In genomic region chr9:127968046-127968445, GRCh38 we compare ENCODE assay signal across 8 cellular contexts. TPM values are rescaled to one million over a fixed set of nuclear protein-coding genes. Genes with fewer than 3 reads are reported as not detected.
DNase-seq lines count a peak whose midpoint lies in the region; ATAC-seq and TF ChIP-seq lines count a peak whose summit lies in the region.

No MANE protein-coding gene starts in this region.

- peak overlapping the region; percentile 95 for H3K27ac Mint-ChIP-seq in activated naive CD8-positive, alpha-beta T cell treated with anti-CD3 and anti-CD28 coated beads for 36 hours

- ATAC-seq in left ventricle myocardium superior (no peak), Right ventricle myocardium inferior (no peak), lung (ENCODE audit: insufficient read depth, low FRiP score) (no peak), HG02981 (IDR thresholded peaks at IDR 0.05; ENCODE audit: unreplicated experiment) (no peak), HG02840 (IDR thresholded peaks at IDR 0.05; ENCODE audit: low FRiP score, unreplicated experiment) (no peak), GM21526 (IDR thresholded peaks at IDR 0.05; ENCODE audit: low FRiP score, unreplicated experiment) (no peak)

- no peaks in the 10 kb centered on the region for H3K27me3 ChIP-seq in lung (ENCODE audit: control insufficient read depth, insufficient read depth)

- no peaks in the 10 kb centered on the region for H3K36me3 ChIP-seq in lung (ENCODE audit: control insufficient read depth in 2 of 2, insufficient read depth in 2 of 2, low read length in 2 of 2)
- no peaks in the 10 kb centered on the region for H3K36me3 ChIP-seq in urinary bladder (ENCODE audit: insufficient read depth)

- H3K27ac ChIP-seq in lung (ENCODE audit: low read depth in 1 of 2, low read length in 1 of 2) = peak overlapping the region; percentile 37 to 55
- H3K27ac ChIP-seq in urinary bladder (ENCODE audit: low read depth) = peak overlapping the region; percentile 81

- TF ChIP-seq CTCF in lung (IDR thresholded peaks at IDR 0.05; ENCODE audit: control extremely low read depth, extremely low read depth) = no peak

- H3K4me3 Mint-ChIP-seq in activated naive CD8-positive, alpha-beta T cell treated with anti-CD3 and anti-CD28 coated beads for 36 hours = peak overlapping the region; percentile 73

- H3K4me1 Mint-ChIP-seq in activated naive CD8-positive, alpha-beta T cell treated with anti-CD3 and anti-CD28 coated beads for 36 hours = peaks cover 98% of the 10 kb centered on the region

- H3K9me3 Mint-ChIP-seq in activated naive CD8-positive, alpha-beta T cell treated with anti-CD3 and anti-CD28 coated beads for 36 hours = no peaks in the 10 kb centered on the region

- H3K9me3 ChIP-seq in lung (ENCODE audit: control insufficient read depth in 2 of 2, insufficient read depth in 1 of 2, low read length in 1 of 2) = no peaks in the 10 kb centered on the region

- peaks cover 25 to 58% of the 10 kb centered on the region in 2 donors for H3K4me1 ChIP-seq in lung (ENCODE audit: control insufficient read depth in 2 of 2, insufficient read depth in 2 of 2, low read length in 2 of 2)
- H3K4me1 ChIP-seq in urinary bladder (ENCODE audit: insufficient read depth) = no peaks in the 10 kb centered on the region

- H3K4me3 ChIP-seq in lung = no peak overlapping the region
- no peak overlapping the region for H3K4me3 ChIP-seq in urinary bladder (ENCODE audit: low read depth, low read length)

- 65 to 67% methylated on average over 2 to 3 of the region's 3 CpGs for WGBS in lung, 2 donors
- WGBS in urinary bladder = 69% methylated on average over 3 of the region's 3 CpGs

- H3K27me3 Mint-ChIP-seq in activated naive CD8-positive, alpha-beta T cell treated with anti-CD3 and anti-CD28 coated beads for 36 hours = no peaks in the 10 kb centered on the region

- intact Hi-C loops in left ventricle myocardium superior (cut with micrococcal nuclease) (no loop called here), Right ventricle myocardium inferior (cut with DNase I) (no loop called here)

- peaks cover 23% of the 10 kb centered on the region for H3K36me3 Mint-ChIP-seq in activated naive CD8-positive, alpha-beta T cell treated with anti-CD3 and anti-CD28 coated beads for 36 hours

- peak; percentile 21 for DNase-seq in left ventricle myocardium superior
- no peak for DNase-seq in Right ventricle myocardium inferior (ENCODE audit: missing footprints)
- DNase-seq in activated naive CD8-positive, alpha-beta T cell treated with anti-CD3 and anti-CD28 coated beads for 36 hours = no peak
- DNase-seq in lung (ENCODE audit: low spot score) = no peak

RNA-seq across cellular contexts. Expression of gene EEIG1, which starts 12.7 kb away (rescaled TPM):
- total RNA-seq in left ventricle myocardium superior (21.6 TPM), Right ventricle myocardium inferior (25.3 TPM), lung (10 to 100 TPM; 49.6 to 66.5 TPM), urinary bladder (30.4 TPM)
- 10 to 100 TPM; 77.2 to 83.8 TPM for total RNA-seq in activated naive CD8-positive, alpha-beta T cell treated with anti-CD3 and anti-CD28 coated beads for 36 hours
- polyA plus RNA-seq in lung (10 to 100 TPM; 13.4 to 15.8 TPM), urinary bladder (67.1 TPM)

RNA-seq across cellular contexts. Expression of gene DPM2, which starts 30.4 kb away (rescaled TPM):
- total RNA-seq in left ventricle myocardium superior (11.1 TPM), Right ventricle myocardium inferior (11.9 TPM), lung (10 to 100 TPM; 20.5 to 51.3 TPM), urinary bladder (7.5 TPM)
- 10 to 100 TPM; 55.4 to 57.6 TPM for total RNA-seq in activated naive CD8-positive, alpha-beta T cell treated with anti-CD3 and anti-CD28 coated beads for 36 hours
- polyA plus RNA-seq in lung (10 to 100 TPM; 50.8 to 51.1 TPM), urinary bladder (32.1 TPM)

RNA-seq across cellular contexts. Expression of gene PIP5KL1, which starts 37.5 kb away (rescaled TPM):
- not detected for total RNA-seq in left ventricle myocardium superior
- total RNA-seq in Right ventricle myocardium inferior = not detected
- 1 to 10 TPM; 2.3 to 3.2 TPM for total RNA-seq in activated naive CD8-positive, alpha-beta T cell treated with anti-CD3 and anti-CD28 coated beads for 36 hours
- total RNA-seq in lung = 1 to 10 TPM; 4.9 to 9.0 TPM
- 1 to 10 TPM; 2.0 to 4.9 TPM for polyA plus RNA-seq in lung
- total RNA-seq in urinary bladder = 0.48 TPM
- 1.4 TPM for polyA plus RNA-seq in urinary bladder

RNA-seq across cellular contexts. Expression of gene ST6GALNAC4, which starts 51.2 kb away (rescaled TPM):
- total RNA-seq in left ventricle myocardium superior = 28.5 TPM
- 21.9 TPM for total RNA-seq in Right ventricle myocardium inferior
- 10 to 100 TPM; 45.3 to 51.2 TPM for total RNA-seq in activated naive CD8-positive, alpha-beta T cell treated with anti-CD3 and anti-CD28 coated beads for 36 hours
- 10 to 100 TPM; 42.7 to 96.2 TPM for total RNA-seq in lung
- polyA plus RNA-seq in lung = 10 to 100 TPM; 24.6 to 67.3 TPM
- 6.8 TPM for total RNA-seq in urinary bladder
- polyA plus RNA-seq in urinary bladder = 35.1 TPM
